In genomic region chr12:8829621-8830020, GRCh38 we compare ENCODE assay signal across 21 cellular contexts. TPM values are rescaled to one million over a fixed set of nuclear protein-coding genes. Genes with fewer than 3 reads are reported as not detected.
"Had no signal": no experiment of that assay in that cellular context is flagged by ENCODE, and none has a peak within 500 bp of the region (broad histone marks: within the 10 kb centered on the region; RNA-seq: fewer than 3 reads in every experiment).

No MANE protein-coding gene starts in this region.

- H3K9me3 Mint-ChIP-seq: activated T-cell treated with anti-CD3 and anti-CD28 coated beads, Interleukin-2, amount 50 U/mL, for 4 hours had no signal

- H3K36me3 ChIP-seq: brain microvascular endothelial cell, esophagus muscularis mucosa had no signal

- H3K9ac ChIP-seq: neural progenitor cell had no signal

- DNase-seq: activated CD4-positive, alpha-beta T cell treated with anti-CD3 and anti-CD28 coated beads, Interleukin-2, amount 50 U/mL, for 1 hour; activated CD8-positive, alpha-beta memory T cell treated with anti-CD3 and anti-CD28 coated beads, Interleukin-2, amount 50 U/mL, for 4 hours; activated naive CD4-positive, alpha-beta T cell treated with anti-CD3 and anti-CD28 coated beads for 36 hours; activated T-cell treated with anti-CD3 and anti-CD28 coated beads, Interleukin-2, amount 50 U/mL, for 4 hours; aorta; brain microvascular endothelial cell; central memory CD4-positive, alpha-beta T cell; dorsolateral prefrontal cortex; mucosa of descending colon; naive B cell; stimulated activated CD8-positive, alpha-beta memory T cell treated with anti-CD3 and anti-CD28 coated beads, Interleukin-4, amount 100 ng/mL, for 48 hours; stimulated activated naive CD4-positive, alpha-beta T cell; T-helper 1 cell; T1000 had no signal

- H3K4me3 Mint-ChIP-seq: activated naive CD4-positive, alpha-beta T cell treated with anti-CD3 and anti-CD28 coated beads for 36 hours; activated T-cell treated with anti-CD3 and anti-CD28 coated beads, Interleukin-2, amount 50 U/mL, for 4 hours; memory B cell; naive B cell; neural progenitor cell had no signal

- H3K36me3 Mint-ChIP-seq: naive B cell, neural progenitor cell had no signal

- FAIRE-seq: colon had no signal

- H3K27me3 ChIP-seq: brain microvascular endothelial cell, esophagus muscularis mucosa, neural progenitor cell had no signal

- ATAC-seq: activated T-cell treated with anti-CD3 and anti-CD28 coated beads, Interleukin-2, amount 50 U/mL, for 4 hours; mucosa of descending colon; sciatic nerve had no signal

- H3K27ac Mint-ChIP-seq: activated naive CD4-positive, alpha-beta T cell treated with anti-CD3 and anti-CD28 coated beads for 36 hours; memory B cell; neural progenitor cell had no signal

- H3K4me1 Mint-ChIP-seq: memory B cell, naive B cell, neural progenitor cell had no signal

- H3K4me1 ChIP-seq: esophagus muscularis mucosa had no signal

- H2AFZ ChIP-seq: neural progenitor cell had no signal

- H3K27ac ChIP-seq: brain microvascular endothelial cell, dorsolateral prefrontal cortex, esophagus muscularis mucosa, neural progenitor cell had no signal

- H3K4me3 ChIP-seq: dorsolateral prefrontal cortex, esophagus muscularis mucosa, mucosa of descending colon, neural progenitor cell had no signal

- H3K4me2 ChIP-seq: neural progenitor cell had no signal

- H3K9me3 ChIP-seq: esophagus muscularis mucosa, mucosa of descending colon had no signal

RNA-seq across cellular contexts. Expression of gene A2ML1, which starts 7.2 kb away (rescaled TPM):
- total RNA-seq: activated naive CD4-positive, alpha-beta T cell treated with anti-CD3 and anti-CD28 coated beads for 36 hours; activated T-cell treated with anti-CD3 and anti-CD28 coated beads, Interleukin-2, amount 50 U/mL, for 4 hours; glomerular endothelial cell; osteocyte had no signal
